18 cellular contexts compared by ENCODE assay signal in the genomic region with DNA sequence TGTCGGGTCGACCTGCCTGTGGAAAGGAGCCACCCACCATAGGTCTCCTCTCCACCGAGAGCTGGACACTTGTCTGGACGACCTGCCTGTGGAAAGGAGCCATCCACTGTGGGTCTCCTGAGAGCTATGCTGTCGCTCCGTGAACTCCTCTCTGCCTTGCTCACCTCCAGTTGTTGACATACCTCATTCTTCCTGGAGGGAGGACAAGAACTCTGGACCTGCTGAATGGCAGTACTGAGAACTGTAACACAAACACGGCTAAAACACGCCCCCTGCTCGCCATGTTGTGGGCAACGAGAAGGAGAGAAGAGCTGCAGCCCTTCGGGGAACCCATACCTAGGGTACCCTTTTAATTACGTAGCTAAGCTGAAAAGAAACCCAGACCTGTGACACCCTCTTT.
"Had no signal": no experiment of that assay in that cellular context is flagged by ENCODE, and none has a peak within 500 bp of the region (broad histone marks: within the 10 kb centered on the region; RNA-seq: fewer than 3 reads in every experiment).

No MANE protein-coding gene starts in this region.

- H3K4me3 ChIP-seq: left ventricle myocardium inferior, psoas muscle, skin epidermis, thoracic aorta, upper lobe of left lung had no signal

- H3K27me3 ChIP-seq: upper lobe of left lung had no signal

- H3K36me3 ChIP-seq: left ventricle myocardium inferior, thoracic aorta, upper lobe of left lung, WERI-Rb-1 had no signal

- H3K27me3 Mint-ChIP-seq: activated CD4-positive, alpha-beta memory T cell treated with anti-CD3 and anti-CD28 coated beads for 36 hours; activated naive CD8-positive, alpha-beta T cell treated with anti-CD3 and anti-CD28 coated beads, Interleukin-2, amount 10 ng/mL, durations not matched to agents 7 days and 5 days; memory B cell; naive B cell had no signal

- H3K9me3 ChIP-seq: left ventricle myocardium inferior, psoas muscle, thoracic aorta, upper lobe of left lung had no signal

- DNase-seq: activated CD4-positive, alpha-beta memory T cell treated with anti-CD3 and anti-CD28 coated beads for 36 hours; activated naive CD4-positive, alpha-beta T cell treated with Interleukin-2 at 50 U/mL for 16 hours; activated naive CD8-positive, alpha-beta T cell treated with anti-CD3 and anti-CD28 coated beads, Interleukin-2, amount 10 ng/mL, durations not matched to agents 7 days and 5 days; amygdala; effector memory CD4-positive, alpha-beta T cell; foreskin melanocyte; left ventricle myocardium inferior; naive B cell; right cardiac atrium; stimulated activated CD4-positive, alpha-beta T cell treated with anti-CD3 and anti-CD28 coated beads, Interleukin-15, amount 100 ng/mL, for 24 hours; stimulated activated CD4-positive, alpha-beta T cell treated with anti-CD3 and anti-CD28 coated beads, Interleukin-2, amount 100 ng/mL, for 48 hours; WERI-Rb-1 had no signal

- H3K9me3 Mint-ChIP-seq: activated CD4-positive, alpha-beta memory T cell treated with anti-CD3 and anti-CD28 coated beads for 36 hours; activated T-helper 2 cell treated with anti-CD3 and anti-CD28 coated beads, Interferon-gamma antibody, Interleukin-2, Interleukin-4, amounts not matched to agents 10 μg/mL and 5 μg/mL and 100 μg/mL, durations not matched to agents 14 hours and 24 hours and 36 hours; memory B cell; naive B cell had no signal

- H3K4me3 Mint-ChIP-seq: activated CD4-positive, alpha-beta memory T cell treated with anti-CD3 and anti-CD28 coated beads for 36 hours; activated naive CD8-positive, alpha-beta T cell treated with anti-CD3 and anti-CD28 coated beads, Interleukin-2, amount 10 ng/mL, durations not matched to agents 7 days and 5 days; memory B cell; naive B cell had no signal

- H3K27ac Mint-ChIP-seq: activated CD4-positive, alpha-beta memory T cell treated with anti-CD3 and anti-CD28 coated beads for 36 hours; activated naive CD8-positive, alpha-beta T cell treated with anti-CD3 and anti-CD28 coated beads, Interleukin-2, amount 10 ng/mL, durations not matched to agents 7 days and 5 days; activated T-helper 2 cell treated with anti-CD3 and anti-CD28 coated beads, Interferon-gamma antibody, Interleukin-2, Interleukin-4, amounts not matched to agents 10 μg/mL and 5 μg/mL and 100 μg/mL, durations not matched to agents 14 hours and 24 hours and 36 hours; memory B cell had no signal

- H3K27ac ChIP-seq: left ventricle myocardium inferior, psoas muscle, thoracic aorta, upper lobe of left lung, WERI-Rb-1 had no signal

- H3K36me3 Mint-ChIP-seq: activated CD4-positive, alpha-beta memory T cell treated with anti-CD3 and anti-CD28 coated beads for 36 hours had no signal
